Comparison of ENCODE assay signal across 27 cellular contexts in the genomic region with DNA sequence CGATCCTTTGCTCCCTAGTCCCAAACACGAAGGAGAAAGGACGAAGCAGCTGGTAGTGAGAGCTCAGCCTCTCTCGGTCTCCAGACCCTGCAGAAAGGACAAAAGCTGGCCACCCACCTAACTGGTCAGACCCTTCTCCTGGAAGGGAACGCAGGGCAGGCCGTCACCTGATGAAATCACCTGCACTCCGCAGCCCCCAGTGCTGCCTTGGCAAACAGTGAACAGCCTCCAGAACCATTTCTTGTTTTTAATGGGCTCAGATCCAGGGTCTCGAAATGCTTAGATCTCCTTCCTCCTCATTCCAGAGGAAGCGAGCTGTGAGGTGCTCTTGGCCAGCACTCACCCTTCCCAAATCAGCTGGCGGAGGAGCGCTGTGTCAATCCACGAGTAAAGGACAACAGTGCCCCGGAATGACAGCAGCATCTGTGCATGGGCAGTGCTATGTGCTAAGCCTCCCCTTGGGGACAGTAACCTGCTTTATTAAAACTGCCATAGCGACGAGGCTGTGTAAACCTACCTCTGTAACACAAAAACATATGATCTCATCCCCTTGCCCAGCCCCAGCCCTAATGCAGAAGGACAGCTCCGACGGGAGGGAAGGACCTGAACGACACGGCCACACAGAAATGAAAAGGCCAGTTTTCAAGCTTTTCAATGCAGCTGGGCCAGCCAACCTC. TPM values are rescaled to one million over a fixed set of nuclear protein-coding genes. Genes with fewer than 3 reads are reported as not detected.
DNase-seq lines count a peak whose midpoint lies in the region; ATAC-seq and TF ChIP-seq lines count a peak whose summit lies in the region.
"Had no signal": no experiment of that assay in that cellular context is flagged by ENCODE, and none has a peak within 500 bp of the region (broad histone marks: within the 10 kb centered on the region; RNA-seq: fewer than 3 reads in every experiment).

No MANE protein-coding gene starts in this region.

- no peaks in the 10 kb centered on the region for H3K27me3 ChIP-seq in gastroesophageal sphincter
- H3K27me3 ChIP-seq in thoracic aorta (replicated peaks; ENCODE audit: insufficient read depth), result no peaks in the 10 kb centered on the region
- H3K27me3 ChIP-seq: heart left ventricle, upper lobe of left lung had no signal

- peak; percentile 46 for ATAC-seq in gastroesophageal sphincter
- no peak for ATAC-seq in thoracic aorta (ENCODE audit: insufficient number of reproducible peaks, low FRiP score, low read depth)
- ATAC-seq in GM19455 (IDR thresholded peaks at IDR 0.05; ENCODE audit: unreplicated experiment), result no peak
- ATAC-seq in HG02852 (IDR thresholded peaks at IDR 0.05; ENCODE audit: unreplicated experiment), result no peak
- ATAC-seq: activated CD8-positive, alpha-beta T cell treated with anti-CD3 and anti-CD28 coated beads, Interleukin-2, amount 10 ng/mL, durations not matched to agents 7 days and 5 days; stimulated activated naive CD8-positive, alpha-beta T cell treated with anti-CD3 and anti-CD28 coated beads, Interleukin-15, amount 100 ng/mL, for 72 hours had no signal

- TF ChIP-seq EP300 in gastroesophageal sphincter (IDR thresholded peaks at IDR 0.05), result no peak

- H3K4me3 ChIP-seq in gastroesophageal sphincter (no peak overlapping the region), thoracic aorta (peak overlapping the region; percentile 23)
- H3K4me3 ChIP-seq: HAP-1, heart left ventricle, lower lobe of right lung, PC-9, smooth muscle cell, upper lobe of left lung had no signal

- WGBS in gastroesophageal sphincter (ENCODE audit: low coverage in 1 of 2), 2 donors, result 42 to 54% methylated on average over 3 to 8 of the region's 19 CpGs

- no peak for TF ChIP-seq CTCF in gastroesophageal sphincter (IDR thresholded peaks at IDR 0.05)
- TF ChIP-seq CTCF in thoracic aorta (IDR thresholded peaks at IDR 0.05), result no peak

- peak overlapping the region in 2 of 4 donors; percentile 14 to 16 for H3K27ac ChIP-seq in gastroesophageal sphincter
- no peak overlapping the region for H3K27ac ChIP-seq in thoracic aorta
- H3K27ac ChIP-seq: heart left ventricle, lower lobe of right lung, parathyroid adenoma, PC-9 had no signal

- no peak for TF ChIP-seq POLR2A in gastroesophageal sphincter (IDR thresholded peaks at IDR 0.05)

- peak; percentile 87 for DNase-seq in NCI-H82 (lab: John Stamatoyannopoulos, UW)
- DNase-seq in NCI-H82 treated with DMSO at 0.1 percent for 48 hours (lab: John Stamatoyannopoulos, UW; ENCODE audit: unreplicated experiment), result no peak
- peak; percentile 2 for DNase-seq in NCI-H2029 treated with DMSO at 0.1 percent for 48 hours (lab: John Stamatoyannopoulos, UW)
- DNase-seq in thoracic aorta (ENCODE audit: low spot score), result no peak
- no peak for DNase-seq in activated gamma-delta T cell (lab: John Stamatoyannopoulos, UW)
- DNase-seq: activated CD8-positive, alpha-beta T cell treated with anti-CD3 and anti-CD28 coated beads, Interleukin-2, amount 10 ng/mL, durations not matched to agents 7 days and 5 days; activated naive CD4-positive, alpha-beta T cell treated with anti-CD3 and anti-CD28 coated beads, Interleukin-2, amount 10 ng/mL, durations not matched to agents 7 days and 5 days; activated T-cell treated with anti-CD3 and anti-CD28 coated beads, Interleukin-2, amount 50 U/mL, for 24 hours; C1 segment of cervical spinal cord; DMS79 treated with DMSO at 0.1 percent for 48 hours; heart left ventricle; immature natural killer cell; IMR-90; lower lobe of right lung; NCI-H146; PC-9; SK-N-SH; stimulated activated CD4-positive, alpha-beta T cell treated with anti-CD3 and anti-CD28 coated beads, Interleukin-4, amount 100 ng/mL, for 1 hour; stimulated activated naive CD8-positive, alpha-beta T cell treated with anti-CD3 and anti-CD28 coated beads, Interleukin-15, amount 100 ng/mL, for 72 hours; T-helper 9 cell; upper lobe of left lung had no signal

- H3K9me3 ChIP-seq in gastroesophageal sphincter, result no peaks in the 10 kb centered on the region
- H3K9me3 ChIP-seq in thoracic aorta, result no peaks in the 10 kb centered on the region
- H3K9me3 ChIP-seq: HAP-1, heart left ventricle, lower lobe of right lung, SK-N-SH, upper lobe of left lung had no signal

- H3K36me3 ChIP-seq in gastroesophageal sphincter, result peaks cover 0 to 2% of the 10 kb centered on the region in 2 donors
- H3K36me3 ChIP-seq in thoracic aorta, result no peaks in the 10 kb centered on the region
- H3K36me3 ChIP-seq: HAP-1, heart left ventricle, lower lobe of right lung, upper lobe of left lung had no signal

- peaks cover 0 to 18% (median 10%) of the 10 kb centered on the region in 3 donors for H3K4me1 ChIP-seq in gastroesophageal sphincter
- H3K4me1 ChIP-seq in thoracic aorta (ENCODE audit: control insufficient read depth in 1 of 2, low read depth in 2 of 2), result peaks cover 0 to 14% of the 10 kb centered on the region in 2 donors
- H3K4me1 ChIP-seq: HAP-1, parathyroid adenoma, upper lobe of left lung had no signal

RNA-seq across cellular contexts. Expression of gene SULF2, which starts 43.5 kb away (rescaled TPM):
- total RNA-seq in gastroesophageal sphincter (100 to 1,000 TPM in 1 of 4 donors, 10 to 100 TPM in 3; 41.2 to 177 (median 62.3) TPM), thoracic aorta (10 to 100 TPM; 39.0 to 53.9 TPM)

Comparison
In these comparisons a context has a peak if more than half of its experiments do, and no peak if none do; other contexts are left out.
1. DNase-seq: peak in NCI-H82 (single experiment) and NCI-H2029 treated with DMSO at 0.1 percent for 48 hours (single experiment); none in NCI-H82 treated with DMSO at 0.1 percent for 48 hours (single experiment), thoracic aorta (single experiment) and activated gamma-delta T cell (single experiment).